21 cellular contexts compared by ENCODE assay signal in genomic region chr4:6890358-6890757, GRCh38.
"Had no signal": no experiment of that assay in that cellular context is flagged by ENCODE, and none has a peak within 500 bp of the region (broad histone marks: within the 10 kb centered on the region; RNA-seq: fewer than 3 reads in every experiment).

No MANE protein-coding gene starts in this region.

- H3K4me3 Mint-ChIP-seq: activated B cell treated with CpG ODN at 0.5 μM for 24 hours; activated naive CD4-positive, alpha-beta T cell treated with anti-CD3 and anti-CD28 coated beads, Interleukin-2, amount 50 U/mL, for 24 hours; activated naive CD8-positive, alpha-beta T cell treated with anti-CD3 and anti-CD28 coated beads, Interleukin-2, amount 50 U/mL, for 24 hours; activated T-helper 1 cell treated with anti-CD3 and anti-CD28 coated beads, Interleukin-12 subunit alpha, Interleukin-12 subunit beta, Interleukin-2, Interleukin-4 antibody, amounts not matched to agents 30 ng/mL and 10 ng/mL and 1 ng/mL, durations not matched to agents 14 hours and 24 hours and 36 hours had no signal

- H3K27me3 ChIP-seq: breast epithelium, esophagus muscularis mucosa, foreskin keratinocyte, heart right ventricle, testis, transverse colon had no signal

- H3K36me3 Mint-ChIP-seq: activated naive CD4-positive, alpha-beta T cell treated with anti-CD3 and anti-CD28 coated beads, Interleukin-2, amount 50 U/mL, for 24 hours had no signal

- H3K36me3 ChIP-seq: breast epithelium, esophagus muscularis mucosa, heart right ventricle, transverse colon had no signal

- H3K9me3 Mint-ChIP-seq: activated naive CD4-positive, alpha-beta T cell treated with anti-CD3 and anti-CD28 coated beads, Interleukin-2, amount 50 U/mL, for 24 hours; activated naive CD8-positive, alpha-beta T cell treated with anti-CD3 and anti-CD28 coated beads, Interleukin-2, amount 50 U/mL, for 24 hours had no signal

- H3K9me3 ChIP-seq: esophagus muscularis mucosa, testis, transverse colon had no signal

- H3K27me3 Mint-ChIP-seq: activated B cell treated with CpG ODN at 0.5 μM for 24 hours; activated naive CD4-positive, alpha-beta T cell treated with anti-CD3 and anti-CD28 coated beads, Interleukin-2, amount 50 U/mL, for 24 hours; activated naive CD8-positive, alpha-beta T cell treated with anti-CD3 and anti-CD28 coated beads, Interleukin-2, amount 50 U/mL, for 24 hours; naive thymus-derived CD4-positive, alpha-beta T cell had no signal

- DNase-seq: activated B cell treated with CpG ODN at 0.5 μM for 24 hours; activated naive CD8-positive, alpha-beta T cell treated with anti-CD3 and anti-CD28 coated beads, Interleukin-2, amount 50 U/mL, for 24 hours; activated T-cell treated with anti-CD3 and anti-CD28 coated beads, Interleukin-2, amount 50 U/mL, for 1 hour; amygdala; central memory CD4-positive, alpha-beta T cell; foreskin keratinocyte; heart right ventricle; midbrain; naive thymus-derived CD4-positive, alpha-beta T cell; occipital lobe; right cardiac atrium; stimulated activated CD4-positive, alpha-beta T cell treated with anti-CD3 and anti-CD28 coated beads, Interleukin-2, amount 100 ng/mL, for 48 hours; stimulated activated naive CD8-positive, alpha-beta T cell treated with anti-CD3 and anti-CD28 coated beads, Interleukin-15, Interleukin-2, amounts not matched to agents 100 U/mL and 50 U/mL, for 24 hours; SW 1271; testis; transverse colon had no signal

- ATAC-seq: activated naive CD8-positive, alpha-beta T cell treated with anti-CD3 and anti-CD28 coated beads, Interleukin-2, amount 50 U/mL, for 24 hours; foreskin keratinocyte; heart right ventricle; naive thymus-derived CD4-positive, alpha-beta T cell; right cardiac atrium; stimulated activated naive CD8-positive, alpha-beta T cell treated with anti-CD3 and anti-CD28 coated beads, Interleukin-15, Interleukin-2, amounts not matched to agents 100 U/mL and 50 U/mL, for 24 hours had no signal

- H3K4me3 ChIP-seq: breast epithelium, esophagus muscularis mucosa, heart right ventricle, testis, transverse colon had no signal

- H3K27ac Mint-ChIP-seq: activated B cell treated with CpG ODN at 0.5 μM for 24 hours; activated naive CD4-positive, alpha-beta T cell treated with anti-CD3 and anti-CD28 coated beads, Interleukin-2, amount 50 U/mL, for 24 hours; activated naive CD8-positive, alpha-beta T cell treated with anti-CD3 and anti-CD28 coated beads, Interleukin-2, amount 50 U/mL, for 24 hours had no signal

- H3K27ac ChIP-seq: breast epithelium, esophagus muscularis mucosa, foreskin keratinocyte, parathyroid adenoma, testis, transverse colon had no signal
